Comparison of ENCODE assay signal across 9 cellular contexts in genomic region chr11:68012843-68013610, GRCh38. TPM values are rescaled to one million over a fixed set of nuclear protein-coding genes. Genes with fewer than 3 reads are reported as not detected.
DNase-seq lines count a peak whose midpoint lies in the region; ATAC-seq and TF ChIP-seq lines count a peak whose summit lies in the region.
"Had no signal": no experiment of that assay in that cellular context is flagged by ENCODE, and none has a peak within 500 bp of the region (broad histone marks: within the 10 kb centered on the region; RNA-seq: fewer than 3 reads in every experiment).

No MANE protein-coding gene starts in this region.

- DNase-seq in EH (ENCODE audit: low read depth) (peak; percentile 99), SJCRH30 (peak; percentile 67 to 79), fibroblast of mammary gland (ENCODE audit: low read depth) (peak; percentile 85), OCI-M1 (lab: John Stamatoyannopoulos, UW) (no peak), NCI-H774 (lab: John Stamatoyannopoulos, UW) (no peak)
- no peak for DNase-seq in stimulated activated effector memory CD8-positive, alpha-beta T cell treated with anti-CD3 and anti-CD28 coated beads, Interleukin-12 subunit alpha, Interleukin-12 subunit beta, amount 100 ng/mL, for 72 hours (ENCODE audit: low spot score in 2 of 2)
- DNase-seq: activated T-cell treated with anti-CD3 and anti-CD28 coated beads, Interleukin-2, amount 50 U/mL, for 4 hours had no signal

- H3K4me1 Mint-ChIP-seq in stimulated activated effector memory CD8-positive, alpha-beta T cell treated with anti-CD3 and anti-CD28 coated beads, Interleukin-12 subunit alpha, Interleukin-12 subunit beta, amount 100 ng/mL, for 72 hours, result peaks cover 15% of the 10 kb centered on the region

- no peaks in the 10 kb centered on the region for H3K9me3 Mint-ChIP-seq in stimulated activated effector memory CD8-positive, alpha-beta T cell treated with anti-CD3 and anti-CD28 coated beads, Interleukin-12 subunit alpha, Interleukin-12 subunit beta, amount 100 ng/mL, for 72 hours
- H3K9me3 Mint-ChIP-seq: activated T-cell treated with anti-CD3 and anti-CD28 coated beads, Interleukin-2, amount 50 U/mL, for 4 hours had no signal

- no peak overlapping the region for H3K9ac ChIP-seq in rectal smooth muscle tissue (ENCODE audit: low read length)

- H3K4me3 ChIP-seq in SJCRH30 (no peak overlapping the region), fibroblast of mammary gland (ENCODE audit: control insufficient read depth, low read depth, low read length) (no peak overlapping the region), rectal smooth muscle tissue (ENCODE audit: low read length) (no peak overlapping the region)

- ATAC-seq in stimulated activated effector memory CD8-positive, alpha-beta T cell treated with anti-CD3 and anti-CD28 coated beads, Interleukin-12 subunit alpha, Interleukin-12 subunit beta, amount 100 ng/mL, for 72 hours, result no peak
- no peak for ATAC-seq in HG03175 (IDR thresholded peaks at IDR 0.05; ENCODE audit: unreplicated experiment)
- ATAC-seq: activated T-cell treated with anti-CD3 and anti-CD28 coated beads, Interleukin-2, amount 50 U/mL, for 4 hours had no signal

- no peak overlapping the region for H3K4me3 Mint-ChIP-seq in stimulated activated effector memory CD8-positive, alpha-beta T cell treated with anti-CD3 and anti-CD28 coated beads, Interleukin-12 subunit alpha, Interleukin-12 subunit beta, amount 100 ng/mL, for 72 hours
- H3K4me3 Mint-ChIP-seq: activated T-cell treated with anti-CD3 and anti-CD28 coated beads, Interleukin-2, amount 50 U/mL, for 4 hours had no signal

- H3K9me3 ChIP-seq in SJCRH30 (replicated peaks), result no peaks in the 10 kb centered on the region

- H3K36me3 ChIP-seq in SJCRH30 (no peaks in the 10 kb centered on the region), rectal smooth muscle tissue (ENCODE audit: control insufficient read depth, insufficient read depth, low read length) (no peaks in the 10 kb centered on the region)

- H3K4me1 ChIP-seq in SJCRH30, result peaks cover 46% of the 10 kb centered on the region
- peaks cover 12% of the 10 kb centered on the region for H3K4me1 ChIP-seq in rectal smooth muscle tissue (ENCODE audit: control insufficient read depth, insufficient read depth, low read length)

- no peaks in the 10 kb centered on the region for H3K36me3 Mint-ChIP-seq in stimulated activated effector memory CD8-positive, alpha-beta T cell treated with anti-CD3 and anti-CD28 coated beads, Interleukin-12 subunit alpha, Interleukin-12 subunit beta, amount 100 ng/mL, for 72 hours

- TF ChIP-seq CTCF in fibroblast of mammary gland (conservative IDR thresholded peaks at IDR 0.05; ENCODE audit: control insufficient read depth, insufficient read depth, low read depth, low read length), result no peak

- H3K27ac ChIP-seq in SJCRH30, result peak overlapping the region; percentile 32; the same call in 1 of the 2 replicates
- peak overlapping the region; percentile 51 for H3K27ac ChIP-seq in rectal smooth muscle tissue (ENCODE audit: low read depth, low read length)

- no peak overlapping the region for H3K27ac Mint-ChIP-seq in stimulated activated effector memory CD8-positive, alpha-beta T cell treated with anti-CD3 and anti-CD28 coated beads, Interleukin-12 subunit alpha, Interleukin-12 subunit beta, amount 100 ng/mL, for 72 hours

- H3K27me3 ChIP-seq in SJCRH30, result no peaks in the 10 kb centered on the region
- H3K27me3 ChIP-seq in rectal smooth muscle tissue (ENCODE audit: control insufficient read depth, insufficient read depth, low read length), result no peaks in the 10 kb centered on the region

RNA-seq across cellular contexts. Expression of gene ALDH3B1, which starts 2.9 kb away (rescaled TPM):
- total RNA-seq in SJCRH30 (2014; rRNA removed; shearing (Covaris generic)), result 0.51 and 0.53 TPM in 2 replicates

RNA-seq across cellular contexts. Expression of gene UNC93B1, which starts 9.1 kb away (rescaled TPM):
- not detected in 2 replicates for total RNA-seq in SJCRH30 (2014; rRNA removed; shearing (Covaris generic))

RNA-seq across cellular contexts. Expression of gene NDUFS8, which starts 17.5 kb away (rescaled TPM):
- 77.7 and 103 TPM in 2 replicates for total RNA-seq in SJCRH30 (2014; rRNA removed; shearing (Covaris generic))

RNA-seq across cellular contexts. Expression of gene TCIRG1, which starts 25.8 kb away (rescaled TPM):
- 2.7 and 6.1 TPM in 2 replicates for total RNA-seq in SJCRH30 (2014; rRNA removed; shearing (Covaris generic))

Comparison
In these comparisons a context has a peak if more than half of its experiments do, and no peak if none do; other contexts are left out.
1. DNase-seq: peak in EH (single experiment), SJCRH30 (2 of 2) and fibroblast of mammary gland (single experiment); none in stimulated activated effector memory CD8-positive, alpha-beta T cell treated with anti-CD3 and anti-CD28 coated beads, Interleukin-12 subunit alpha, Interleukin-12 subunit beta, amount 100 ng/mL, for 72 hours (0 of 2), OCI-M1 (single experiment) and NCI-H774 (single experiment).